Comparison of ENCODE assay signal across 1 cellular context in the genomic region with DNA sequence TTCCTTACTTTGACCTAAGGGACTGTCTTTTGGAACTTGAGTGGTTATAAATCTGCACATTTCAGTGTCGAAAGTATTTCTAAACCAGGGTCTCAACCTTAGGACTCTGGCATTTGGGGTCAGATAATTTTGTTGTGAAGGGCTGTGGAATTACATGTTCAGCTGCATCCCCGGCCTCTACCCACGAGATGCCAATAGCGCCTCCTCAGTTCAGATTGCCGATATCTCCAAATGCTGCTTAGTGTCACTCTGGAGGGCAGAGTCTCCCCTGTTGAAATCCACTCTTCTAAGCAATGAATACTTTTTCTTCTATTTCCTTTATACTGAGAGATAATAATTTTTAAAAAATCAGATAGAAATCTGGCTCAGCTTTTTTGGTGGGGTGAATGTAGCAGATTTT.
TF ChIP-seq lines count a peak whose summit lies in the region.

No MANE protein-coding gene starts in this region.

TF ChIP-seq in GM12878, 131 proteins besides CTCF, POLR2A, EP300 and RAD21:
- TF ChIP-seq, protein P1, sequence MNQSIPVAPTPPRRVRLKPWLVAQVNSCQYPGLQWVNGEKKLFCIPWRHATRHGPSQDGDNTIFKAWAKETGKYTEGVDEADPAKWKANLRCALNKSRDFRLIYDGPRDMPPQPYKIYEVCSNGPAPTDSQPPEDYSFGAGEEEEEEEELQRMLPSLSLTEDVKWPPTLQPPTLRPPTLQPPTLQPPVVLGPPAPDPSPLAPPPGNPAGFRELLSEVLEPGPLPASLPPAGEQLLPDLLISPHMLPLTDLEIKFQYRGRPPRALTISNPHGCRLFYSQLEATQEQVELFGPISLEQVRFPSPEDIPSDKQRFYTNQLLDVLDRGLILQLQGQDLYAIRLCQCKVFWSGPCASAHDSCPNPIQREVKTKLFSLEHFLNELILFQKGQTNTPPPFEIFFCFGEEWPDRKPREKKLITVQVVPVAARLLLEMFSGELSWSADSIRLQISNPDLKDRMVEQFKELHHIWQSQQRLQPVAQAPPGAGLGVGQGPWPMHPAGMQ (IDR thresholded peaks at IDR 0.05; ENCODE audit: borderline replicate concordance): no peak
- TF ChIP-seq RUNX3 (IDR thresholded peaks at IDR 0.05; ENCODE audit: low read length): 0 out of 2 replicates have a peak, but pooled peaks have one; percentile 6
- TF ChIP-seq, protein P2, sequence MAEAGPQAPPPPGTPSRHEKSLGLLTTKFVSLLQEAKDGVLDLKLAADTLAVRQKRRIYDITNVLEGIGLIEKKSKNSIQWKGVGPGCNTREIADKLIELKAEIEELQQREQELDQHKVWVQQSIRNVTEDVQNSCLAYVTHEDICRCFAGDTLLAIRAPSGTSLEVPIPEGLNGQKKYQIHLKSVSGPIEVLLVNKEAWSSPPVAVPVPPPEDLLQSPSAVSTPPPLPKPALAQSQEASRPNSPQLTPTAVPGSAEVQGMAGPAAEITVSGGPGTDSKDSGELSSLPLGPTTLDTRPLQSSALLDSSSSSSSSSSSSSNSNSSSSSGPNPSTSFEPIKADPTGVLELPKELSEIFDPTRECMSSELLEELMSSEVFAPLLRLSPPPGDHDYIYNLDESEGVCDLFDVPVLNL (IDR thresholded peaks at IDR 0.05; ENCODE audit: low read depth, low read length): no peak
